In the genomic region with DNA sequence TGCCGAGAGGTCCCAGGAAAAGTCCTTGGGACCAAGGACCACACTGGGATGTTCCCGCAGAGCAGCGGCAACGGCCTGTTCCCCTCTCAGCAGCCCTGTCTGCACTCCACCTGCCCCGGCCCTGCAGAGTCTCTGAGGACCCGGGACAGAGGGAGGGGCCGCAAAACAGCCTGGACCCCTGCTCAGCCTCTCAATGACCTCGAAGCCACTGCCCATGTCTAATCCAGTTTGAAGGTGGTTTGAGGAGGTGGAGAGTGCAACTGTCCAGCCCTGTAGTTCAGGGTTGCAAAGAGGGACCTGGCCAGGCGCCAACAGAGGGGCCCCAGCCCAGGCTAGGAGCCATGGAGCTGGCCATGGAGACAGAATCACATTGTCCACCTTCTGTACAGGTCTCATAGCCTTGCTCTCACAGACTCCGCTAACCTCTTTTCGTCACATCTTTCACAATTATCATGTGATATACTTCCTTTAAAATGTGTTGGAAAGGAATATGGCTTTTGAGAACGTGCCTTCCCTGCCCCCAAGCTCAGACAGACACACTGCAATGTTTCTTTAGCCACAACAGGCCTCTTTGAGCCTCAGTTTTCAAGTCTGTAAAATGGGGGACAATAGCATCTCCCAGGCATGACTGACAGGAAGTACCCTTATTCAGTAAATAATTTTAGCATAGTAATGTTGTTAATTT, we compare ENCODE assay signal across 17 cellular contexts. TPM values are rescaled to one million over a fixed set of nuclear protein-coding genes. Genes with fewer than 3 reads are reported as not detected.
DNase-seq lines count a peak whose midpoint lies in the region; ATAC-seq, FAIRE-seq and TF ChIP-seq lines count a peak whose summit lies in the region.
"Had no signal": no experiment of that assay in that cellular context is flagged by ENCODE, and none has a peak within 500 bp of the region (broad histone marks: within the 10 kb centered on the region; RNA-seq: fewer than 3 reads in every experiment).

No MANE protein-coding gene starts in this region.

- no peaks in the 10 kb centered on the region for H3K9me3 Mint-ChIP-seq in activated T-helper 17 cell treated with anti-CD3 and anti-CD28 coated beads, Interleukin-2, amount 50 U/mL, for 72 hours
- H3K9me3 Mint-ChIP-seq in activated CD8-positive, alpha-beta memory T cell treated with anti-CD3 and anti-CD28 coated beads, Interleukin-2, amount 10 ng/mL, durations not matched to agents 7 days and 5 days (ENCODE audit: low read depth), result peaks cover 3% of the 10 kb centered on the region

- TF ChIP-seq CTCF in HepG2 (CRISPR knock-in tag; IDR thresholded peaks at IDR 0.05) (no peak), MM.1S (IDR thresholded peaks at IDR 0.05; ENCODE audit: low read length) (no peak)

- H3K27me3 ChIP-seq in HepG2 (ENCODE audit: control insufficient read depth in 1 of 2, insufficient read depth in 2 of 2, low read length in 2 of 2), result no peaks in the 10 kb centered on the region
- H3K27me3 ChIP-seq in stomach smooth muscle (ENCODE audit: control insufficient read depth in 1 of 2, insufficient read depth in 2 of 2, low read length in 2 of 2), result no peaks in the 10 kb centered on the region
- no peaks in the 10 kb centered on the region for H3K27me3 ChIP-seq in MM.1S (replicated peaks; ENCODE audit: insufficient read depth, low read length)
- H3K27me3 ChIP-seq: pancreas had no signal

- peaks cover 20% of the 10 kb centered on the region for H4K20me1 ChIP-seq in HepG2 (ENCODE audit: insufficient read depth, low read length)
- no peaks in the 10 kb centered on the region for H4K20me1 ChIP-seq in MM.1S (ENCODE audit: insufficient read depth, low read length)

- H3K9me2 ChIP-seq in MM.1S (replicated peaks; ENCODE audit: insufficient read depth, low read length), result no peaks in the 10 kb centered on the region

- POLR2A ChIA-PET in HepG2 (lab: Yijun Ruan, JAX), result no interaction called here

- in situ Hi-C loops in HepG2 (cut with HindIII; ENCODE audit: extremely low pct_ligation_motif_present, low pct_unique_long_range_greater_than_20kb), result no loop called here

- H3K9me3 ChIP-seq in HepG2 (ENCODE audit: low read length) (peaks cover 12% of the 10 kb centered on the region), stomach smooth muscle (ENCODE audit: control insufficient read depth in 2 of 2, low read length in 2 of 2) (peaks cover 0 to 5% of the 10 kb centered on the region in 2 donors), MM.1S (replicated peaks; ENCODE audit: insufficient read depth, low read length) (no peaks in the 10 kb centered on the region)
- H3K9me3 ChIP-seq: pancreas had no signal

- TF ChIP-seq EP300 in Ishikawa (IDR thresholded peaks at IDR 0.05; ENCODE audit: borderline replicate concordance), result no peak
- TF ChIP-seq EP300 in HepG2 (IDR thresholded peaks at IDR 0.05; ENCODE audit: low read depth in 2 of 2, low read length in 2 of 2), result no peak
- no peak for TF ChIP-seq EP300 in HepG2 (CRISPR knock-in tag; IDR thresholded peaks at IDR 0.05; ENCODE audit: borderline replicate concordance)

- H3K4me1 ChIP-seq in HepG2 (ENCODE audit: insufficient read depth, low read length), result peaks cover 57% of the 10 kb centered on the region
- H3K4me1 ChIP-seq in stomach smooth muscle (ENCODE audit: control insufficient read depth, insufficient read depth, low read length), result peaks cover 81% of the 10 kb centered on the region
- no peaks in the 10 kb centered on the region for H3K4me1 ChIP-seq in MM.1S (ENCODE audit: low read length)

- peak overlapping the region; percentile 25 for H3K27ac Mint-ChIP-seq in activated T-helper 17 cell treated with anti-CD3 and anti-CD28 coated beads, Interleukin-2, amount 50 U/mL, for 72 hours
- H3K27ac Mint-ChIP-seq in activated CD8-positive, alpha-beta memory T cell treated with anti-CD3 and anti-CD28 coated beads, Interleukin-2, amount 10 ng/mL, durations not matched to agents 7 days and 5 days, result no peak overlapping the region

- no peak for ATAC-seq in activated T-helper 17 cell treated with anti-CD3 and anti-CD28 coated beads, Interleukin-2, amount 50 U/mL, for 72 hours (replicated peaks)
- peak; percentile 62 for ATAC-seq in HepG2
- no peak for ATAC-seq in GM18907 (IDR thresholded peaks at IDR 0.05; ENCODE audit: unreplicated experiment)
- ATAC-seq in activated CD8-positive, alpha-beta memory T cell treated with anti-CD3 and anti-CD28 coated beads, Interleukin-2, amount 10 ng/mL, durations not matched to agents 7 days and 5 days, result no peak
- ATAC-seq: Panc1, T-cell had no signal

- no peak overlapping the region for H3K4me3 Mint-ChIP-seq in activated T-helper 17 cell treated with anti-CD3 and anti-CD28 coated beads, Interleukin-2, amount 50 U/mL, for 72 hours
- H3K4me3 Mint-ChIP-seq in activated CD8-positive, alpha-beta memory T cell treated with anti-CD3 and anti-CD28 coated beads, Interleukin-2, amount 10 ng/mL, durations not matched to agents 7 days and 5 days, result no peak overlapping the region

- peaks cover 2% of the 10 kb centered on the region for H3K36me3 Mint-ChIP-seq in activated T-helper 17 cell treated with anti-CD3 and anti-CD28 coated beads, Interleukin-2, amount 50 U/mL, for 72 hours (ENCODE audit: low read depth)
- H3K36me3 Mint-ChIP-seq in activated CD8-positive, alpha-beta memory T cell treated with anti-CD3 and anti-CD28 coated beads, Interleukin-2, amount 10 ng/mL, durations not matched to agents 7 days and 5 days, result peaks cover 9% of the 10 kb centered on the region

- CTCF ChIA-PET in HepG2 (lab: Yijun Ruan, JAX; ENCODE audit: low intra/inter-chr PET ratio, low total read pairs), result no interaction called here
- CTCF ChIA-PET in activated CD8-positive, alpha-beta memory T cell treated with anti-CD3 and anti-CD28 coated beads, Interleukin-2, amount 10 ng/mL, durations not matched to agents 7 days and 5 days (lab: Charles Lee), result interaction anchor here (1.3 kb wide), 1 partner anchor 19 kb away, joined by 3 read pairs; no protein-coding TSS in a partner anchor

- H2AFZ ChIP-seq in HepG2 (ENCODE audit: low read length) (no peak overlapping the region), MM.1S (ENCODE audit: low read length) (no peak overlapping the region)

- TF ChIP-seq RAD21 in Ishikawa (IDR thresholded peaks at IDR 0.05; ENCODE audit: low read depth) (no peak), HepG2 (CRISPR knock-in tag; IDR thresholded peaks at IDR 0.05) (no peak)

- no peaks in the 10 kb centered on the region for H3F3A ChIP-seq in MM.1S (ENCODE audit: insufficient read depth, low read length)

- WGBS in HepG2 (ENCODE audit: low lambda C conversion rate), result 85% methylated on average over 4 of the region's 12 CpGs

- H3K4me2 ChIP-seq in HepG2 (ENCODE audit: low read depth, low read length) (no peak overlapping the region), MM.1S (ENCODE audit: low read depth, low read length) (no peak overlapping the region)

- TF ChIP-seq POLR2A in HepG2 (IDR thresholded peaks at IDR 0.05; ENCODE audit: insufficient read depth in 1 of 2, low read depth in 2 of 2, low read length in 2 of 2), result no peak

- intact Hi-C loops in HepG2 (cut with micrococcal nuclease; ENCODE audit: unreplicated experiment), result no loop called here

- H3K9ac ChIP-seq in HepG2 (ENCODE audit: insufficient read depth, low read depth, low read length) (no peak overlapping the region), stomach smooth muscle (ENCODE audit: low read length in 2 of 2) (peak overlapping the region; percentile 46 to 55), MM.1S (ENCODE audit: low read length) (no peak overlapping the region)

- H3K36me3 ChIP-seq in HepG2 (replicated peaks in 1 of 2; ENCODE audit: control insufficient read depth in 1 of 2, insufficient read depth in 2 of 2, low read length in 2 of 2) (peaks cover 28 to 46% of the 10 kb centered on the region in 2 experiments), stomach smooth muscle (ENCODE audit: control insufficient read depth in 2 of 2, insufficient read depth in 2 of 2, low read length in 2 of 2) (peaks cover 15 to 19% of the 10 kb centered on the region in 2 donors), MM.1S (replicated peaks; ENCODE audit: insufficient read depth, low read length) (no peaks in the 10 kb centered on the region)

- DNase-seq in HepG2 (ENCODE audit: low spot score) (peak; percentile 28), HuH-7 (ENCODE audit: low spot score) (no peak), MM.1S (no peak)
- DNase-seq in activated CD8-positive, alpha-beta memory T cell treated with anti-CD3 and anti-CD28 coated beads, Interleukin-2, amount 10 ng/mL, durations not matched to agents 7 days and 5 days, result no peak
- DNase-seq: amniotic stem cell; EL; NCI-H146; NCI-H446; pancreas; stimulated activated CD8-positive, alpha-beta memory T cell treated with anti-CD3 and anti-CD28 coated beads, Interleukin-4, amount 100 ng/mL, for 48 hours; T-cell had no signal

- no TSS peak for BruUV-seq in HepG2 (replicated peaks; lab: Mats Ljungman, UMichigan)

- no peak for FAIRE-seq in HepG2 (lab: Jason Lieb, UNC)
- FAIRE-seq: pancreas had no signal

- H3K79me2 ChIP-seq in HepG2 (ENCODE audit: insufficient read depth, low read length) (peaks cover 95% of the 10 kb centered on the region), MM.1S (ENCODE audit: low read length) (no peaks in the 10 kb centered on the region)

- no peak overlapping the region for H3K27ac ChIP-seq in HepG2 (ENCODE audit: extremely low read length, insufficient read depth, low read length)
- peak overlapping the region; percentile 95 for H3K27ac ChIP-seq in stomach smooth muscle (ENCODE audit: low read length)
- H3K27ac ChIP-seq in MM.1S (ENCODE audit: low read length), result no peak overlapping the region
- H3K27ac ChIP-seq: C4-2B had no signal

- no peaks in the 10 kb centered on the region for H3K27me3 Mint-ChIP-seq in activated T-helper 17 cell treated with anti-CD3 and anti-CD28 coated beads, Interleukin-2, amount 50 U/mL, for 72 hours
- peaks cover 6% of the 10 kb centered on the region for H3K27me3 Mint-ChIP-seq in activated CD8-positive, alpha-beta memory T cell treated with anti-CD3 and anti-CD28 coated beads, Interleukin-2, amount 10 ng/mL, durations not matched to agents 7 days and 5 days
- H3K27me3 Mint-ChIP-seq: T-cell had no signal

- peaks cover 4% of the 10 kb centered on the region for H3K4me1 Mint-ChIP-seq in activated T-helper 17 cell treated with anti-CD3 and anti-CD28 coated beads, Interleukin-2, amount 50 U/mL, for 72 hours
- peaks cover 18% of the 10 kb centered on the region for H3K4me1 Mint-ChIP-seq in activated CD8-positive, alpha-beta memory T cell treated with anti-CD3 and anti-CD28 coated beads, Interleukin-2, amount 10 ng/mL, durations not matched to agents 7 days and 5 days

- no peak overlapping the region for H3K4me3 ChIP-seq in HepG2 (replicated peaks in 1 of 3; ENCODE audit: insufficient read depth in 1 of 3, low read depth in 2 of 3, low read length in 3 of 3)
- H3K4me3 ChIP-seq in stomach smooth muscle (ENCODE audit: low read length in 2 of 2), result peak overlapping the region; percentile 33 to 52
- H3K4me3 ChIP-seq in MM.1S (ENCODE audit: low read length), result no peak overlapping the region
- H3K4me3 ChIP-seq: pancreas had no signal

RNA-seq across cellular contexts. Expression of gene ACTN1, which starts 49.3 kb away (rescaled TPM):
- total RNA-seq in activated T-helper 17 cell treated with anti-CD3 and anti-CD28 coated beads, Interleukin-2, amount 50 U/mL, for 72 hours, result 10 to 100 TPM; 38.3 to 54.1 TPM
- 58.6 and 62.4 TPM in 2 replicates for total RNA-seq in HepG2 (2016; rRNA removed; fragmentation: Illumina TruSeq; extraction: Trizol)
- total RNA-seq in HepG2 (2016; cell fraction: cytosol; rRNA removed; fragmentation: Illumina TruSeq; extraction: Trizol; ENCODE audit: low read depth), result 9.6 and 10.7 TPM in 2 replicates
- total RNA-seq in HepG2 (2016; cell fraction: insoluble cytoplasmic fraction; rRNA removed; fragmentation: Illumina TruSeq; extraction: Trizol), result 55.0 and 63.6 TPM in 2 replicates
- 25.2 and 28.3 TPM in 2 replicates for total RNA-seq in HepG2 (2016; cell fraction: membrane; rRNA removed; fragmentation: Illumina TruSeq; extraction: Trizol)
- 62.9 and 75.6 TPM in 2 replicates for total RNA-seq in HepG2 (2016; cell fraction: nucleus; rRNA removed; fragmentation: Illumina TruSeq; extraction: Trizol)
- 152 and 162 TPM in 2 replicates for polyA plus RNA-seq in HepG2 (2011; rRNA removed)
- 97.7 and 136 TPM in 2 replicates for polyA plus RNA-seq in HepG2 (2011; cell fraction: cytosol; rRNA removed)
- 162 and 195 TPM in 2 replicates for polyA plus RNA-seq in HepG2 (2011; cell fraction: nucleus; rRNA removed)
- 109 and 118 TPM in 2 replicates for polyA plus RNA-seq in HepG2 (2012)
- polyA plus RNA-seq in HepG2 (2016; cell fraction: cytosol; fragmentation: Illumina TruSeq; extraction: Trizol; ENCODE audit: low read depth), result 8.0 and 10.4 TPM in 2 replicates
- 67.9 and 88.1 TPM in 2 replicates for polyA plus RNA-seq in HepG2 (2016; cell fraction: insoluble cytoplasmic fraction; fragmentation: Illumina TruSeq; extraction: Trizol; ENCODE audit: low read depth)
- polyA plus RNA-seq in HepG2 (2016; cell fraction: membrane; fragmentation: Illumina TruSeq; extraction: Trizol; ENCODE audit: low read depth), result 15.3 and 18.8 TPM in 2 replicates
- polyA plus RNA-seq in HepG2 (2016; cell fraction: nucleus; fragmentation: Illumina TruSeq; extraction: Trizol; ENCODE audit: insufficient read depth, low read depth), result 91.6 and 93.8 TPM in 2 replicates
- polyA minus RNA-seq in HepG2 (2011; rRNA and poly(A)+ RNA removed; ENCODE audit: low replicate concordance), result 144 and 214 TPM in 2 replicates
- 167 and 168 TPM in 2 replicates for polyA minus RNA-seq in HepG2 (2011; cell fraction: cytosol; rRNA and poly(A)+ RNA removed)
- polyA minus RNA-seq in HepG2 (2011; cell fraction: nucleus; rRNA and poly(A)+ RNA removed), result 119 and 126 TPM in 2 replicates
- total RNA-seq in activated CD8-positive, alpha-beta memory T cell treated with anti-CD3 and anti-CD28 coated beads, Interleukin-2, amount 10 ng/mL, durations not matched to agents 7 days and 5 days, result 10 to 100 TPM; 26.8 to 56.0 TPM

Comparison
In these comparisons a context has a peak if more than half of its experiments do, and no peak if none do; other contexts are left out.
1. H3K4me3 ChIP-seq: peak in stomach smooth muscle (2 of 2); none in HepG2 (0 of 3) and MM.1S (single experiment).
2. H3K9ac ChIP-seq: peak in stomach smooth muscle (2 of 2); none in HepG2 (single experiment) and MM.1S (single experiment).